ENCODE assay signal across 9 cellular contexts in genomic region chr6:148367418-148368024, GRCh38. TPM values are rescaled to one million over a fixed set of nuclear protein-coding genes. Genes with fewer than 3 reads are reported as not detected.
DNase-seq lines count a peak whose midpoint lies in the region; ATAC-seq and TF ChIP-seq lines count a peak whose summit lies in the region.
"Had no signal": no experiment of that assay in that cellular context is flagged by ENCODE, and none has a peak within 500 bp of the region (broad histone marks: within the 10 kb centered on the region; RNA-seq: fewer than 3 reads in every experiment).

No MANE protein-coding gene starts in this region.

- H3K4me3 ChIP-seq in adrenal gland, result no peak overlapping the region
- no peak overlapping the region for H3K4me3 ChIP-seq in urinary bladder (ENCODE audit: low read depth, low read length)
- no peak overlapping the region for H3K4me3 ChIP-seq in hepatocyte

- CTCF ChIA-PET in activated CD8-positive, alpha-beta T cell treated with anti-CD3 and anti-CD28 coated beads, Interleukin-2, amount 10 ng/mL, durations not matched to agents 7 days and 5 days (lab: Charles Lee), result no interaction called here
- CTCF ChIA-PET in activated CD8-positive, alpha-beta T cell treated with anti-CD3 and anti-CD28 coated beads for 36 hours (lab: Charles Lee), result no interaction called here

- H3K36me3 Mint-ChIP-seq in activated CD8-positive, alpha-beta T cell treated with anti-CD3 and anti-CD28 coated beads, Interleukin-2, amount 10 ng/mL, durations not matched to agents 7 days and 5 days (ENCODE audit: low read depth), result no peaks in the 10 kb centered on the region
- no peaks in the 10 kb centered on the region for H3K36me3 Mint-ChIP-seq in activated CD8-positive, alpha-beta T cell treated with anti-CD3 and anti-CD28 coated beads for 36 hours (ENCODE audit: low read depth)
- H3K36me3 Mint-ChIP-seq: brain had no signal

- H3K27me3 Mint-ChIP-seq in activated CD8-positive, alpha-beta T cell treated with anti-CD3 and anti-CD28 coated beads, Interleukin-2, amount 10 ng/mL, durations not matched to agents 7 days and 5 days (ENCODE audit: low read depth), result peaks cover 7% of the 10 kb centered on the region
- H3K27me3 Mint-ChIP-seq in activated CD8-positive, alpha-beta T cell treated with anti-CD3 and anti-CD28 coated beads for 36 hours, result peaks cover 29% of the 10 kb centered on the region

- H2AFZ ChIP-seq in hepatocyte, result no peak overlapping the region

- H3K36me3 ChIP-seq in adrenal gland (replicated peaks in 1 of 2), result no peaks in the 10 kb centered on the region
- no peaks in the 10 kb centered on the region for H3K36me3 ChIP-seq in urinary bladder (ENCODE audit: insufficient read depth)
- no peaks in the 10 kb centered on the region for H3K36me3 ChIP-seq in hepatocyte (replicated peaks; ENCODE audit: insufficient read depth, low read depth)

- no peak for DNase-seq in activated CD8-positive, alpha-beta T cell treated with anti-CD3 and anti-CD28 coated beads, Interleukin-2, amount 10 ng/mL, durations not matched to agents 7 days and 5 days
- DNase-seq in activated CD8-positive, alpha-beta T cell treated with anti-CD3 and anti-CD28 coated beads for 36 hours, result no peak
- DNase-seq in adrenal gland (peak; percentile 32 to 84 (median 53)), iPS-NIHi7 (ENCODE audit: extremely low spot score) (peak; percentile 53), hepatocyte (ENCODE audit: low spot score) (no peak)

- no peak for TF ChIP-seq CTCF in activated CD8-positive, alpha-beta T cell treated with anti-CD3 and anti-CD28 coated beads for 36 hours (IDR thresholded peaks at IDR 0.05)
- TF ChIP-seq CTCF in adrenal gland (IDR thresholded peaks at IDR 0.05) (no peak), hepatocyte (IDR thresholded peaks at IDR 0.05; ENCODE audit: poor library complexity) (no peak)

- 50 to 63% (median 58%) methylated on average over 10 to 11 of the region's 11 CpGs for WGBS in adrenal gland, 4 donors
- WGBS in urinary bladder, result 54% methylated on average over 11 of the region's 11 CpGs
- WGBS in hepatocyte (ENCODE audit: low lambda C conversion rate, missing lambda C conversion rate), result 81% methylated on average over 11 of the region's 11 CpGs

- peaks cover 8% of the 10 kb centered on the region for H3K79me2 ChIP-seq in hepatocyte

- no peaks in the 10 kb centered on the region for H3K9me2 ChIP-seq in hepatocyte (replicated peaks; ENCODE audit: insufficient read depth)

- H3K27ac Mint-ChIP-seq in activated CD8-positive, alpha-beta T cell treated with anti-CD3 and anti-CD28 coated beads, Interleukin-2, amount 10 ng/mL, durations not matched to agents 7 days and 5 days, result no peak overlapping the region
- H3K27ac Mint-ChIP-seq in activated CD8-positive, alpha-beta T cell treated with anti-CD3 and anti-CD28 coated beads for 36 hours, result no peak overlapping the region
- H3K27ac Mint-ChIP-seq: brain had no signal

- no peaks in the 10 kb centered on the region for H3K27me3 ChIP-seq in adrenal gland
- no peaks in the 10 kb centered on the region for H3K27me3 ChIP-seq in hepatocyte

- no peak for TF ChIP-seq POLR2A in adrenal gland (IDR thresholded peaks at IDR 0.05)

- no peaks in the 10 kb centered on the region for H4K20me1 ChIP-seq in hepatocyte (ENCODE audit: insufficient read depth, poor library complexity, severe bottlenecking)

- POLR2A ChIA-PET in activated CD8-positive, alpha-beta T cell treated with anti-CD3 and anti-CD28 coated beads, Interleukin-2, amount 10 ng/mL, durations not matched to agents 7 days and 5 days (lab: Charles Lee), result no interaction called here
- POLR2A ChIA-PET in activated CD8-positive, alpha-beta T cell treated with anti-CD3 and anti-CD28 coated beads for 36 hours (lab: Charles Lee), result no interaction called here

- H3K9me3 ChIP-seq in adrenal gland (replicated peaks in 1 of 3) (no peaks in the 10 kb centered on the region), hepatocyte (ENCODE audit: low read depth) (no peaks in the 10 kb centered on the region)

- H3K4me1 Mint-ChIP-seq in activated CD8-positive, alpha-beta T cell treated with anti-CD3 and anti-CD28 coated beads, Interleukin-2, amount 10 ng/mL, durations not matched to agents 7 days and 5 days (ENCODE audit: low read depth), result peaks cover 13% of the 10 kb centered on the region
- H3K4me1 Mint-ChIP-seq in activated CD8-positive, alpha-beta T cell treated with anti-CD3 and anti-CD28 coated beads for 36 hours (ENCODE audit: low read depth), result no peaks in the 10 kb centered on the region

- H3K4me3 Mint-ChIP-seq in activated CD8-positive, alpha-beta T cell treated with anti-CD3 and anti-CD28 coated beads, Interleukin-2, amount 10 ng/mL, durations not matched to agents 7 days and 5 days, result no peak overlapping the region
- H3K4me3 Mint-ChIP-seq in activated CD8-positive, alpha-beta T cell treated with anti-CD3 and anti-CD28 coated beads for 36 hours, result no peak overlapping the region
- H3K4me3 Mint-ChIP-seq: brain had no signal

- peak; percentile 44 for ATAC-seq in activated CD8-positive, alpha-beta T cell treated with anti-CD3 and anti-CD28 coated beads, Interleukin-2, amount 10 ng/mL, durations not matched to agents 7 days and 5 days
- no peak for ATAC-seq in activated CD8-positive, alpha-beta T cell treated with anti-CD3 and anti-CD28 coated beads for 36 hours
- ATAC-seq in GM19397 (IDR thresholded peaks at IDR 0.05; ENCODE audit: unreplicated experiment), result no peak
- ATAC-seq in HG03159 (IDR thresholded peaks at IDR 0.05; ENCODE audit: unreplicated experiment), result no peak

- H3K27ac ChIP-seq in adrenal gland (peak overlapping the region in 2 of 5 donors; percentile 69 to 81), urinary bladder (ENCODE audit: low read depth) (peak overlapping the region; percentile 44), hepatocyte (no peak overlapping the region)

- H3K4me2 ChIP-seq in hepatocyte, result no peak overlapping the region

- H3K9me3 Mint-ChIP-seq in activated CD8-positive, alpha-beta T cell treated with anti-CD3 and anti-CD28 coated beads, Interleukin-2, amount 10 ng/mL, durations not matched to agents 7 days and 5 days (ENCODE audit: insufficient read depth), result no peaks in the 10 kb centered on the region
- H3K9me3 Mint-ChIP-seq in activated CD8-positive, alpha-beta T cell treated with anti-CD3 and anti-CD28 coated beads for 36 hours, result no peaks in the 10 kb centered on the region

- intact Hi-C loops in activated CD8-positive, alpha-beta T cell treated with anti-CD3 and anti-CD28 coated beads for 36 hours (cut with micrococcal nuclease), result no loop called here
- intact Hi-C loops in adrenal gland (cut with DNase I), result no loop called here

- H3K4me1 ChIP-seq in adrenal gland (replicated peaks in 1 of 2), result peaks cover 0 to 18% of the 10 kb centered on the region in 2 donors
- H3K4me1 ChIP-seq in urinary bladder (ENCODE audit: insufficient read depth), result peaks cover 2% of the 10 kb centered on the region
- H3K4me1 ChIP-seq in hepatocyte (ENCODE audit: insufficient read depth), result no peaks in the 10 kb centered on the region

RNA-seq across cellular contexts. Expression of gene SASH1, which starts 24.9 kb away (rescaled TPM):
- not detected for total RNA-seq in activated CD8-positive, alpha-beta T cell treated with anti-CD3 and anti-CD28 coated beads, Interleukin-2, amount 10 ng/mL, durations not matched to agents 7 days and 5 days
- under 1 TPM; 0.04 to 0.05 TPM for total RNA-seq in activated CD8-positive, alpha-beta T cell treated with anti-CD3 and anti-CD28 coated beads for 36 hours
- total RNA-seq in adrenal gland, result 10 to 100 TPM in 7 of 8 donors, 1 to 10 TPM in 1; 8.0 to 30.7 (median 17.9) TPM
- 1 to 10 TPM; 5.5 to 9.1 (median 5.8) TPM for polyA plus RNA-seq in adrenal gland
- total RNA-seq in urinary bladder, result 92.2 TPM
- 19.9 TPM for polyA plus RNA-seq in urinary bladder
- 5.3 and 7.8 TPM in 2 replicates for total RNA-seq in hepatocyte
- 7.5 and 10.7 TPM in 2 replicates for polyA plus RNA-seq in hepatocyte

Comparison
In these comparisons a context has a peak if more than half of its experiments do, and no peak if none do; other contexts are left out.
1. DNase-seq: peak in adrenal gland (7 of 7) and iPS-NIHi7 (single experiment); none in activated CD8-positive, alpha-beta T cell treated with anti-CD3 and anti-CD28 coated beads, Interleukin-2, amount 10 ng/mL, durations not matched to agents 7 days and 5 days (single experiment), activated CD8-positive, alpha-beta T cell treated with anti-CD3 and anti-CD28 coated beads for 36 hours (single experiment) and hepatocyte (single experiment).